Comparison of ENCODE assay signal across 8 cellular contexts in genomic region chr6:158559895-158560786, GRCh38. TPM values are rescaled to one million over a fixed set of nuclear protein-coding genes. Genes with fewer than 3 reads are reported as not detected.
A peak's percentile ranks its signal among the peaks of the same experiment; 100 is the strongest.
DNase-seq lines count a peak whose midpoint lies in the region; ATAC-seq and TF ChIP-seq lines count a peak whose summit lies in the region.

Gene TMEM181, plus strand, starts transcription at chr6:158560091. Its CDS starts 134 bp downstream, at chr6:158560225.

- H3K9ac ChIP-seq in OCI-LY1 (ENCODE audit: low read length), result peak within 1 kb of the TSS; percentile 95

- DNase-seq in COLO668 (lab: John Stamatoyannopoulos, UW; ENCODE audit: unreplicated experiment) (peak; percentile 90), HPDE6-E6E7 (ENCODE audit: extremely low spot score) (peak; percentile 77), activated T-cell treated with anti-CD3 and anti-CD28 coated beads for 24 hours (ENCODE audit: low read depth) (peak; percentile 80), epithelial cell of esophagus (ENCODE audit: low read depth) (peak; percentile 86), mucosa of gallbladder (ENCODE audit: low spot score) (peak; percentile 89)
- DNase-seq in stimulated activated CD8-positive, alpha-beta memory T cell treated with anti-CD3 and anti-CD28 coated beads, Interleukin-4, amount 100 ng/mL, for 4 hours (ENCODE audit: low read depth in 2 of 2, low spot score in 1 of 2), result peak; percentile 63 to 75

- H3K27ac ChIP-seq in OCI-LY1 (ENCODE audit: low read depth, low read length, poor library complexity, severe bottlenecking), result peak within 1 kb of the TSS; percentile 54

- no peaks in the 10 kb centered on the region; the same call in 1 of the 2 replicates for H3K36me3 ChIP-seq in OCI-LY1 (ENCODE audit: insufficient read depth, low read length)

- no peaks in the 10 kb centered on the region for H3K9me3 ChIP-seq in OCI-LY1 (ENCODE audit: low read length)

- H2AFZ ChIP-seq in OCI-LY1 (ENCODE audit: low read length), result peak within 1 kb of the TSS; percentile 92; the same call in 1 of the 2 replicates

- peak within 1 kb of the TSS; percentile 97 for H3K4me2 ChIP-seq in OCI-LY1 (ENCODE audit: low read length)

- no peaks in the 10 kb centered on the region for H4K20me1 ChIP-seq in OCI-LY1 (ENCODE audit: insufficient read depth, low read length)

- TF ChIP-seq CTCF in OCI-LY1 (IDR thresholded peaks at IDR 0.05; ENCODE audit: low read length) (no peak), epithelial cell of esophagus (IDR thresholded peaks at IDR 0.05; ENCODE audit: insufficient read depth, low read depth, low read length, missing control alignments) (no peak)

- peaks cover 51% of the 10 kb centered on the region for H3K4me1 ChIP-seq in OCI-LY1 (ENCODE audit: insufficient read depth, low read length, severe bottlenecking)

- H3K4me3 ChIP-seq in OCI-LY1 (ENCODE audit: low read depth, low read length, poor library complexity, severe bottlenecking) (peak within 1 kb of the TSS; percentile 87), epithelial cell of esophagus (ENCODE audit: low read length) (peak within 1 kb of the TSS; percentile 70)

- H3K27me3 ChIP-seq in OCI-LY1 (ENCODE audit: insufficient read depth, low read length), result no peaks in the 10 kb centered on the region

- H3K9me2 ChIP-seq in OCI-LY1 (ENCODE audit: low read depth, low read length), result no peaks in the 10 kb centered on the region

- no peaks in the 10 kb centered on the region for H3K79me2 ChIP-seq in OCI-LY1 (ENCODE audit: insufficient read depth, low read length)

- no peaks in the 10 kb centered on the region for H3F3A ChIP-seq in OCI-LY1 (ENCODE audit: insufficient read depth, low read length)

- peak; percentile 80 for ATAC-seq in GM19455 (IDR thresholded peaks at IDR 0.05; ENCODE audit: unreplicated experiment)

RNA-seq across cellular contexts. Expression of gene TMEM181, which starts in this region (rescaled TPM):
- total RNA-seq in mucosa of gallbladder, result 37.9 TPM

Comparison
In these comparisons a context has a peak if more than half of its experiments do, and no peak if none do; other contexts are left out.
1. Peak in every context shown above with its lines: DNase-seq, ATAC-seq, H3K4me3 ChIP-seq and H3K27ac ChIP-seq.